Comparison of ENCODE assay signal across 1 cellular context in genomic region chr16:12260647-12261262, GRCh38.
A peak's percentile ranks its signal among the peaks of the same experiment; 100 is the strongest.
TF ChIP-seq lines count a peak whose summit lies in the region.

No MANE protein-coding gene starts in this region.

TF ChIP-seq in HepG2, 621 proteins besides CTCF, POLR2A, EP300 and RAD21 (continued from another document and continues in another):
- TF ChIP-seq RBM39 (IDR thresholded peaks at IDR 0.05; ENCODE audit: low read depth, low read length, poor library complexity, severe bottlenecking), result peak; percentile 46
- TF ChIP-seq HMG20B (CRISPR knock-in tag; conservative IDR thresholded peaks at IDR 0.05), result no peak
- 0 out of 2 replicates have a peak, but pooled peaks have one; percentile 61 for TF ChIP-seq ATF7-NPFF (CRISPR knock-in tag; IDR thresholded peaks at IDR 0.05; ENCODE audit: low read depth)
- no peak for TF ChIP-seq PREB (CRISPR knock-in tag; IDR thresholded peaks at IDR 0.05)
- TF ChIP-seq ZBED4 (CRISPR knock-in tag; IDR thresholded peaks at IDR 0.05; ENCODE audit: borderline replicate concordance), result no peak
- TF ChIP-seq RAD51 (IDR thresholded peaks at IDR 0.05; ENCODE audit: borderline replicate concordance), result no peak
- no peak for TF ChIP-seq NKX3-1 (CRISPR knock-in tag; IDR thresholded peaks at IDR 0.05)
- TF ChIP-seq PLRG1 (conservative IDR thresholded peaks at IDR 0.05), result no peak
- no peak for TF ChIP-seq ZNF570 (CRISPR knock-in tag; IDR thresholded peaks at IDR 0.05; ENCODE audit: borderline replicate concordance)
- no peak for TF ChIP-seq NFAT5 (CRISPR knock-in tag; IDR thresholded peaks at IDR 0.05)
- TF ChIP-seq HMG20A (CRISPR knock-in tag; IDR thresholded peaks at IDR 0.05; ENCODE audit: borderline replicate concordance), result no peak
- no peak for TF ChIP-seq ZNF703 (CRISPR knock-in tag; IDR thresholded peaks at IDR 0.05; ENCODE audit: borderline replicate concordance)
- no peak for TF ChIP-seq ZNF275 (CRISPR knock-in tag; IDR thresholded peaks at IDR 0.05; ENCODE audit: borderline replicate concordance)
- TF ChIP-seq FOXC1 (CRISPR knock-in tag; IDR thresholded peaks at IDR 0.05; ENCODE audit: borderline replicate concordance), result no peak
- TF ChIP-seq ZNF720 (CRISPR knock-in tag; IDR thresholded peaks at IDR 0.05), result no peak
- TF ChIP-seq ZNF280D (CRISPR knock-in tag; IDR thresholded peaks at IDR 0.05), result peak; percentile 85
- TF ChIP-seq STAT6 (CRISPR knock-in tag; IDR thresholded peaks at IDR 0.05; ENCODE audit: borderline replicate concordance), result no peak
- TF ChIP-seq ARID3A (IDR thresholded peaks at IDR 0.05; ENCODE audit: low read depth, low read length), result no peak
- TF ChIP-seq SMARCC2 (IDR thresholded peaks at IDR 0.05), result no peak
- TF ChIP-seq ZFP36 (IDR thresholded peaks at IDR 0.05; ENCODE audit: borderline replicate concordance, low read depth, low read length, partially characterized antibody), result no peak
- TF ChIP-seq HNRNPH1 (optimal IDR thresholded peaks at IDR 0.05; ENCODE audit: low read depth, low read length), result no peak
- no peak for TF ChIP-seq TCF7L2 (IDR thresholded peaks at IDR 0.05; ENCODE audit: low read depth, low read length)
- 0 out of 2 replicates have a peak, but pooled peaks have one; percentile 42 for TF ChIP-seq ZNF224 (CRISPR knock-in tag; IDR thresholded peaks at IDR 0.05)
- TF ChIP-seq RBAK (CRISPR knock-in tag; IDR thresholded peaks at IDR 0.05), result no peak
- no peak for TF ChIP-seq GLMP (CRISPR knock-in tag; IDR thresholded peaks at IDR 0.05; ENCODE audit: borderline replicate concordance)
- no peak for TF ChIP-seq SAFB2 (CRISPR knock-in tag; IDR thresholded peaks at IDR 0.05; ENCODE audit: borderline replicate concordance, low read depth)
- no peak for TF ChIP-seq MAF1 (CRISPR knock-in tag; IDR thresholded peaks at IDR 0.05; ENCODE audit: borderline replicate concordance)
- TF ChIP-seq ZNF7 (CRISPR knock-in tag; IDR thresholded peaks at IDR 0.05), result no peak
- TF ChIP-seq MTF2 (CRISPR knock-in tag; IDR thresholded peaks at IDR 0.05; ENCODE audit: borderline replicate concordance), result no peak
- TF ChIP-seq HOXA5 (CRISPR knock-in tag; IDR thresholded peaks at IDR 0.05), result no peak
- 0 out of 2 replicates have a peak, but pooled peaks have one; percentile 53 for TF ChIP-seq ZSCAN29 (CRISPR knock-in tag; conservative IDR thresholded peaks at IDR 0.05)
- TF ChIP-seq MXI1 (IDR thresholded peaks at IDR 0.05; ENCODE audit: borderline replicate concordance, low read depth, low read length), result peak; percentile 79; the same call in 2 of the 3 replicates
- TF ChIP-seq GABPA (IDR thresholded peaks at IDR 0.05; ENCODE audit: low read depth, low read length), result no peak
- TF ChIP-seq GABPA (CRISPR knock-in tag; IDR thresholded peaks at IDR 0.05; ENCODE audit: low read depth), result no peak
- TF ChIP-seq ZFP1 (CRISPR knock-in tag; IDR thresholded peaks at IDR 0.05), result no peak
- no peak; the same call in 1 of the 2 replicates for TF ChIP-seq KDM4B (CRISPR knock-in tag; IDR thresholded peaks at IDR 0.05)
- no peak for TF ChIP-seq ZBTB2 (CRISPR knock-in tag; IDR thresholded peaks at IDR 0.05; ENCODE audit: low read depth)
- 0 out of 2 replicates have a peak, but pooled peaks have one; percentile 39 for TF ChIP-seq KMT2A (CRISPR knock-in tag; IDR thresholded peaks at IDR 0.05)
- TF ChIP-seq SAP130 (CRISPR knock-in tag; IDR thresholded peaks at IDR 0.05; ENCODE audit: low read depth), result peak; percentile 81
